Comparison of ENCODE assay signal across 6 cellular contexts in genomic region chr4:18171896-18172295, GRCh38.
"Had no signal": no experiment of that assay in that cellular context is flagged by ENCODE, and none has a peak within 500 bp of the region (broad histone marks: within the 10 kb centered on the region; RNA-seq: fewer than 3 reads in every experiment).

No MANE protein-coding gene starts in this region.

- H3K4me2 ChIP-seq: KMS-11 had no signal

- ATAC-seq: K562 had no signal

- DNase-seq: KBM-7, KG1 had no signal

- FAIRE-seq: HTR-8/SVneo, K562 had no signal

- H3K9ac ChIP-seq: KMS-11 had no signal

- H3K27ac ChIP-seq: HL-60, KMS-11 had no signal

- H3K4me3 ChIP-seq: K562 had no signal
